In genomic region chr7:152678133-152678645, GRCh38 we compare ENCODE assay signal across 16 cellular contexts. TPM values are rescaled to one million over a fixed set of nuclear protein-coding genes. Genes with fewer than 3 reads are reported as not detected.
DNase-seq lines count a peak whose midpoint lies in the region; ATAC-seq and TF ChIP-seq lines count a peak whose summit lies in the region.
"Had no signal": no experiment of that assay in that cellular context is flagged by ENCODE, and none has a peak within 500 bp of the region (broad histone marks: within the 10 kb centered on the region; RNA-seq: fewer than 3 reads in every experiment).

No MANE protein-coding gene starts in this region.

- H3F3A ChIP-seq in PC-9 (ENCODE audit: insufficient read depth, low read depth), result no peaks in the 10 kb centered on the region

- no TSS peak for BruUV-seq in PC-9 (replicated peaks; lab: Mats Ljungman, UMichigan)

- no peaks in the 10 kb centered on the region for H4K20me1 ChIP-seq in PC-9 (ENCODE audit: insufficient read depth)

- H3K36me3 ChIP-seq in left lung (no peaks in the 10 kb centered on the region), trophoblast cell (ENCODE audit: control insufficient read depth in 1 of 2, insufficient read depth in 2 of 2, low read length in 2 of 2) (no peaks in the 10 kb centered on the region), PC-9 (ENCODE audit: low read depth) (no peaks in the 10 kb centered on the region)

- intact Hi-C loops in left lung (cut with DNase I) (no loop called here), PC-9 (cut with micrococcal nuclease; ENCODE audit: unreplicated experiment) (loop anchor here (10.0 kb wide), 3 partner anchors 77 to 333 kb away; partner anchors contain the start of genes ACTR3B and KMT2C)

- H3K4me2 ChIP-seq in trophoblast cell (ENCODE audit: low read length) (no peak overlapping the region), PC-9 (no peak overlapping the region)
- H3K4me2 ChIP-seq: A549 had no signal

- H3K23ac ChIP-seq in trophoblast cell (ENCODE audit: low read length), result no peak overlapping the region

- no peak overlapping the region for H2AK5ac ChIP-seq in trophoblast cell (ENCODE audit: low read length)

- H4K12ac ChIP-seq in trophoblast cell (ENCODE audit: low read depth, low read length), result no peak overlapping the region

- no peak overlapping the region for H2BK12ac ChIP-seq in trophoblast cell (ENCODE audit: low read length)

- no peak overlapping the region for H3K14ac ChIP-seq in trophoblast cell (ENCODE audit: low read length)

- POLR2A ChIA-PET in PC-9 (lab: Charles Lee; ENCODE audit: unreplicated experiment), result no interaction called here

- no peak overlapping the region for H3K4ac ChIP-seq in trophoblast cell (ENCODE audit: low read depth, low read length)

- no peak overlapping the region for H2BK5ac ChIP-seq in trophoblast cell (ENCODE audit: low read depth, low read length, poor library complexity)

- H3K18ac ChIP-seq in trophoblast cell (ENCODE audit: low read length), result no peak overlapping the region

- WGBS in trophoblast cell (ENCODE audit: extremely low coverage, insufficient coverage, insufficient read length), result no CpG with 5 or more reads among the region's 9 CpGs

- no peak overlapping the region for H2AFZ ChIP-seq in trophoblast cell (ENCODE audit: insufficient read depth, low read length, poor library complexity)
- no peak overlapping the region for H2AFZ ChIP-seq in PC-9

- H3K4me1 ChIP-seq in left lung, result peaks cover 5 to 23% of the 10 kb centered on the region in 2 donors
- peaks cover 3 to 4% of the 10 kb centered on the region in 2 experiments for H3K4me1 ChIP-seq in trophoblast cell (ENCODE audit: control insufficient read depth in 1 of 2, insufficient read depth in 2 of 2, low read length in 2 of 2)
- H3K4me1 ChIP-seq in PC-9 (replicated peaks; ENCODE audit: insufficient read depth), result peaks cover 24% of the 10 kb centered on the region

- no peaks in the 10 kb centered on the region for H3K27me3 ChIP-seq in left lung
- no peaks in the 10 kb centered on the region for H3K27me3 ChIP-seq in trophoblast cell (ENCODE audit: insufficient read depth, low read length)
- no peaks in the 10 kb centered on the region for H3K27me3 ChIP-seq in PC-9 (ENCODE audit: insufficient read depth, low read depth)

- CTCF ChIA-PET in PC-9 (lab: Charles Lee), result no interaction called here

- DNase-seq in NCI-H2107 (lab: John Stamatoyannopoulos, UW) (peak; percentile 82), NCI-H2107 treated with DMSO at 0.1 percent for 48 hours (lab: John Stamatoyannopoulos, UW; ENCODE audit: unreplicated experiment) (no peak), NCI-H524 (lab: John Stamatoyannopoulos, UW) (peak; percentile 59 to 77), left lung (peak in 1 of 2 donors; percentile 37), trophoblast cell (peak; percentile 65 to 81), PC-9 (no peak), iPS-NIHi7 (ENCODE audit: extremely low spot score) (no peak), cerebellar nuclear complex (lab: John Stamatoyannopoulos, UW) (no peak)
- DNase-seq: DND-41, GDM1, NCI-H446 treated with DMSO at 0.1 percent for 48 hours, NCI-H82 had no signal

- H3K79me2 ChIP-seq in trophoblast cell (ENCODE audit: control insufficient read depth, insufficient read depth, low read length, poor library complexity) (peaks cover 9% of the 10 kb centered on the region), PC-9 (ENCODE audit: low read depth) (peaks cover 25% of the 10 kb centered on the region)

- no peaks in the 10 kb centered on the region for H3K9me2 ChIP-seq in PC-9 (ENCODE audit: insufficient read depth)

- peak; percentile 46 for ATAC-seq in left lung
- ATAC-seq: A549, HCT116, Panc1, Right ventricle myocardium inferior had no signal

- no peak overlapping the region for H3K9ac ChIP-seq in trophoblast cell (ENCODE audit: low read length)

- no peak overlapping the region for H4K8ac ChIP-seq in trophoblast cell (ENCODE audit: low read depth, low read length)

- H4K91ac ChIP-seq in trophoblast cell (ENCODE audit: low read depth, low read length), result no peak overlapping the region

- H3K79me1 ChIP-seq in trophoblast cell (ENCODE audit: low read length), result peaks cover 3% of the 10 kb centered on the region

- H3K4me3 ChIP-seq in left lung (no peak overlapping the region), trophoblast cell (ENCODE audit: low read depth, low read length) (no peak overlapping the region), PC-9 (no peak overlapping the region)
- H3K4me3 ChIP-seq: A549 had no signal

- H2BK120ac ChIP-seq in trophoblast cell (ENCODE audit: insufficient read depth, low read length, poor library complexity), result no peak overlapping the region

- H3K9me3 ChIP-seq in left lung (no peaks in the 10 kb centered on the region), trophoblast cell (ENCODE audit: insufficient read depth, low read depth, low read length) (no peaks in the 10 kb centered on the region), PC-9 (ENCODE audit: insufficient read depth, low read depth) (no peaks in the 10 kb centered on the region)
- H3K9me3 ChIP-seq: A549 had no signal

- TF ChIP-seq CTCF in left lung (IDR thresholded peaks at IDR 0.05) (no peak), PC-9 (conservative IDR thresholded peaks at IDR 0.05) (no peak)

- peak overlapping the region in 1 of 2 donors; percentile 45 for H3K27ac ChIP-seq in left lung
- no peak overlapping the region for H3K27ac ChIP-seq in trophoblast cell (ENCODE audit: low read depth, low read length)
- no peak overlapping the region for H3K27ac ChIP-seq in PC-9
- H3K27ac ChIP-seq: A549 had no signal

RNA-seq across cellular contexts. Expression of gene XRCC2, which starts 2.2 kb away (rescaled TPM):
- total RNA-seq in left lung (1 to 10 TPM; 1.8 to 3.5 TPM), PC-9 (2021) (21.2 and 25.0 TPM in 2 replicates)
- polyA plus RNA-seq in trophoblast cell (2013), result 12.9 and 13.3 TPM in 2 replicates

Comparison
In these comparisons a context has a peak if more than half of its experiments do, and no peak if none do; other contexts are left out.
1. DNase-seq: peak in NCI-H2107 (single experiment), NCI-H524 (2 of 2) and trophoblast cell (2 of 2); none in NCI-H2107 treated with DMSO at 0.1 percent for 48 hours (single experiment), PC-9 (0 of 2), iPS-NIHi7 (single experiment) and cerebellar nuclear complex (0 of 2).